ENCODE assay signal across 24 cellular contexts in genomic region chr20:31236953-31237352, GRCh38. TPM values are rescaled to one million over a fixed set of nuclear protein-coding genes. Genes with fewer than 3 reads are reported as not detected.
DNase-seq lines count a peak whose midpoint lies in the region; ATAC-seq, FAIRE-seq and TF ChIP-seq lines count a peak whose summit lies in the region.
"Had no signal": no experiment of that assay in that cellular context is flagged by ENCODE, and none has a peak within 500 bp of the region (broad histone marks: within the 10 kb centered on the region; RNA-seq: fewer than 3 reads in every experiment).

No MANE protein-coding gene starts in this region.

- H2BK5ac ChIP-seq in H1 (ENCODE audit: low read depth, low read length) = no peak overlapping the region
- H2BK5ac ChIP-seq in trophoblast cell (ENCODE audit: low read depth, low read length, poor library complexity) = no peak overlapping the region

- no peaks in the 10 kb centered on the region for H3K79me2 ChIP-seq in H1 (ENCODE audit: control insufficient read depth in 1 of 2, insufficient read depth in 2 of 2, low read length in 2 of 2)
- H3K79me2 ChIP-seq in trophoblast cell (ENCODE audit: control insufficient read depth, insufficient read depth, low read length, poor library complexity) = no peaks in the 10 kb centered on the region

- H3K23me2 ChIP-seq in H1 (ENCODE audit: low read depth, low read length) = peaks cover 31% of the 10 kb centered on the region

- H3K56ac ChIP-seq in H1 (replicated peaks; ENCODE audit: insufficient read length, low read depth, low read length) = no peak overlapping the region

- H2BK120ac ChIP-seq in H1 (replicated peaks; ENCODE audit: low read depth, low read length) = no peak overlapping the region
- H2BK120ac ChIP-seq in trophoblast cell (ENCODE audit: insufficient read depth, low read length, poor library complexity) = no peak overlapping the region

- H3K18ac ChIP-seq in H1 (ENCODE audit: extremely low read depth, low read length) (no peak overlapping the region), trophoblast cell (ENCODE audit: low read length) (no peak overlapping the region)

- H4K20me1 ChIP-seq in H1 (replicated peaks in 1 of 2; ENCODE audit: control insufficient read depth in 1 of 2, insufficient read depth in 2 of 2, low read length in 2 of 2) = no peaks in the 10 kb centered on the region

- H3K14ac ChIP-seq in H1 (ENCODE audit: insufficient read length) (no peak overlapping the region), trophoblast cell (ENCODE audit: low read length) (no peak overlapping the region)

- H3K4me1 ChIP-seq in HUES48 (ENCODE audit: control insufficient read depth, insufficient read depth, low read length) = no peaks in the 10 kb centered on the region
- H3K4me1 ChIP-seq in H1 (replicated peaks in 1 of 4; ENCODE audit: control insufficient read depth in 3 of 4, insufficient read depth in 4 of 4, low read length in 3 of 4) = no peaks in the 10 kb centered on the region
- no peaks in the 10 kb centered on the region for H3K4me1 ChIP-seq in iPS-20b (ENCODE audit: insufficient read depth, low read length)
- H3K4me1 ChIP-seq in trophoblast cell (ENCODE audit: control insufficient read depth in 1 of 2, insufficient read depth in 2 of 2, low read length in 2 of 2) = no peaks in the 10 kb centered on the region

- 86 to 100% methylated on average over 5 to 10 of the region's 10 CpGs for WGBS in H1 (ENCODE audit: extremely low coverage in 1 of 2, insufficient coverage in 1 of 2, insufficient read length in 1 of 2, insufficient replicate concordance in 2 of 2, low coverage in 1 of 2, low lambda C conversion rate in 2 of 2, missing lambda C conversion rate in 1 of 2), 2 experiments
- 100% methylated on average over 6 of the region's 10 CpGs for WGBS in trophoblast cell (ENCODE audit: extremely low coverage, insufficient coverage, insufficient read length)

- no peak for TF ChIP-seq POLR2A in H1 (IDR thresholded peaks at IDR 0.05; ENCODE audit: control extremely low read depth in 1 of 2, low read depth in 2 of 2, low read length in 2 of 2)

- H2BK12ac ChIP-seq in H1 (ENCODE audit: low read depth, low read length) (no peak overlapping the region), trophoblast cell (ENCODE audit: low read length) (no peak overlapping the region)

- H3K27ac ChIP-seq in HUES48 (ENCODE audit: low read depth, low read length) (no peak overlapping the region), H1 (ENCODE audit: low read depth, low read length) (no peak overlapping the region), iPS-20b (ENCODE audit: low read length) (no peak overlapping the region), trophoblast cell (ENCODE audit: low read depth, low read length) (no peak overlapping the region)

- H3K79me1 ChIP-seq in H1 (ENCODE audit: low read depth, low read length) = no peaks in the 10 kb centered on the region
- no peaks in the 10 kb centered on the region for H3K79me1 ChIP-seq in trophoblast cell (ENCODE audit: low read length)

- no peak for ATAC-seq in GM21381 (IDR thresholded peaks at IDR 0.05; ENCODE audit: unreplicated experiment)
- ATAC-seq: HCT116 had no signal

- no peak overlapping the region for H2BK20ac ChIP-seq in H1 (ENCODE audit: low read length)

- FAIRE-seq in H1 (lab: Jason Lieb, UNC) = no peak
- FAIRE-seq: GM12891, GM18507 had no signal

- H4K8ac ChIP-seq in H1 (ENCODE audit: extremely low read depth, insufficient read depth, low read length) = no peak overlapping the region
- no peak overlapping the region for H4K8ac ChIP-seq in trophoblast cell (ENCODE audit: low read depth, low read length)

- H3K4me3 ChIP-seq in HUES48 (ENCODE audit: low read depth, low read length) (peak overlapping the region; percentile 36; the same call in 1 of the 2 replicates), H1 (ENCODE audit: extremely low read depth in 1 of 4, insufficient read depth in 2 of 4, low read depth in 3 of 4, low read length in 4 of 4) (no peak overlapping the region), iPS-20b (ENCODE audit: low read length) (0 out of 2 replicates have a peak overlapping the region, but pooled peaks have one; percentile 15), trophoblast cell (ENCODE audit: low read depth, low read length) (no peak overlapping the region)

- no peak overlapping the region for H2BK15ac ChIP-seq in H1 (ENCODE audit: low read length)

- H4K91ac ChIP-seq in H1 (replicated peaks; ENCODE audit: insufficient read length, low read length) (no peak overlapping the region), trophoblast cell (ENCODE audit: low read depth, low read length) (no peak overlapping the region)

- H2AFZ ChIP-seq in H1 (ENCODE audit: low read length) = no peak overlapping the region
- H2AFZ ChIP-seq in trophoblast cell (ENCODE audit: insufficient read depth, low read length, poor library complexity) = no peak overlapping the region

- DNase-seq in H1 (ENCODE audit: low read depth in 1 of 2, low spot score in 2 of 2) (no peak), GOT3 (lab: John Stamatoyannopoulos, UW) (no peak), trophoblast cell (no peak)
- DNase-seq: C1 segment of cervical spinal cord; Calu3; CD4-positive, alpha-beta memory T cell; COR-L47; DMS53; DMS79 treated with DMSO at 0.1 percent for 48 hours; GF-D8; H9; HFFc6 had no signal

- H3K9me3 ChIP-seq in HUES48 (ENCODE audit: control insufficient read depth, insufficient read depth, low read length) (peaks cover 99% of the 10 kb centered on the region), H1 (ENCODE audit: insufficient read depth in 2 of 2, low read depth in 1 of 2, low read length in 1 of 2) (peaks cover 31 to 97% of the 10 kb centered on the region in 2 experiments), iPS-20b (ENCODE audit: insufficient read depth, low read depth, low read length) (peaks cover 99% of the 10 kb centered on the region), trophoblast cell (ENCODE audit: insufficient read depth, low read depth, low read length) (no peaks in the 10 kb centered on the region)

- H3K36me3 ChIP-seq in HUES48 (ENCODE audit: control insufficient read depth, insufficient read depth, low read length) = no peaks in the 10 kb centered on the region
- no peaks in the 10 kb centered on the region; a peak in 1 of 8 replicates for H3K36me3 ChIP-seq in H1 (ENCODE audit: control insufficient read depth in 2 of 4, insufficient read depth in 4 of 4, low read length in 3 of 4)
- no peaks in the 10 kb centered on the region for H3K36me3 ChIP-seq in iPS-20b (ENCODE audit: insufficient read depth, low read depth, low read length)
- H3K36me3 ChIP-seq in trophoblast cell (ENCODE audit: control insufficient read depth in 1 of 2, insufficient read depth in 2 of 2, low read length in 2 of 2) = no peaks in the 10 kb centered on the region

- H2AK5ac ChIP-seq in H1 (ENCODE audit: low read depth, low read length) (no peak overlapping the region), trophoblast cell (ENCODE audit: low read length) (no peak overlapping the region)

- H3K27me3 ChIP-seq in HUES48 (ENCODE audit: control insufficient read depth, insufficient read depth, low read length) (no peaks in the 10 kb centered on the region), H1 (replicated peaks in 1 of 4; ENCODE audit: control insufficient read depth in 3 of 4, extremely low read depth in 1 of 4, insufficient read depth in 3 of 4, low read length in 3 of 4) (no peaks in the 10 kb centered on the region), iPS-20b (ENCODE audit: insufficient read depth, low read length) (no peaks in the 10 kb centered on the region), trophoblast cell (ENCODE audit: insufficient read depth, low read length) (no peaks in the 10 kb centered on the region)

- H3K4me2 ChIP-seq in H1 (ENCODE audit: insufficient read depth in 1 of 2, low read depth in 2 of 2, low read length in 2 of 2) = no peak overlapping the region
- no peak overlapping the region for H3K4me2 ChIP-seq in trophoblast cell (ENCODE audit: low read length)

- POLR2A ChIA-PET in H1 (lab: Charles Lee; ENCODE audit: partially characterized antibody) = no interaction called here

- CTCF ChIA-PET in H1 (lab: Charles Lee; ENCODE audit: partially characterized antibody) = no interaction called here

- TF ChIP-seq EP300 in H1 (IDR thresholded peaks at IDR 0.05; ENCODE audit: borderline replicate concordance in 1 of 2, low read depth in 2 of 2, low read length in 2 of 2) = no peak

- TF ChIP-seq CTCF in H1 (IDR thresholded peaks at IDR 0.05; ENCODE audit: control extremely low read depth in 1 of 3, insufficient read depth in 1 of 3, low read depth in 1 of 3, low read length in 3 of 3) = no peak

- H3K9ac ChIP-seq in HUES48 (ENCODE audit: low read depth, low read length) (no peak overlapping the region), H1 (replicated peaks in 1 of 4; ENCODE audit: extremely low read depth in 1 of 4, low read depth in 3 of 4, low read length in 3 of 4) (no peak overlapping the region), iPS-20b (ENCODE audit: low read depth, low read length) (no peak overlapping the region), trophoblast cell (ENCODE audit: low read length) (no peak overlapping the region)

- H4K12ac ChIP-seq in trophoblast cell (ENCODE audit: low read depth, low read length) = no peak overlapping the region

- no peak overlapping the region for H4K5ac ChIP-seq in H1 (ENCODE audit: insufficient read length, low read depth, low read length)

- no peak overlapping the region for H3K23ac ChIP-seq in H1 (ENCODE audit: insufficient read length)
- H3K23ac ChIP-seq in trophoblast cell (ENCODE audit: low read length) = no peak overlapping the region

- TF ChIP-seq RAD21 in H1 (IDR thresholded peaks at IDR 0.05 in 1 of 2, conservative IDR thresholded peaks at IDR 0.05 in 1 of 2; ENCODE audit: low read depth in 2 of 2, low read length in 2 of 2) = no peak

- H3K4ac ChIP-seq in H1 (replicated peaks; ENCODE audit: insufficient read length, low read depth, low read length) = no peak overlapping the region
- no peak overlapping the region for H3K4ac ChIP-seq in trophoblast cell (ENCODE audit: low read depth, low read length)

RNA-seq across cellular contexts. Expression of gene DEFB115, which starts 20.5 kb away (rescaled TPM):
- total RNA-seq in H1 (2021; fragmentation: NEBNext Ultra II Directional; extraction: Animal tissue kit (Norgen Biotek cat#: 25700)) = not detected in 2 replicates
- polyA plus RNA-seq in H1 (2011; rRNA removed) = not detected in 2 replicates
- polyA plus RNA-seq in H1 (2011; cell fraction: cytosol; rRNA removed) = not detected
- polyA plus RNA-seq in H1 (2011; cell fraction: nucleus; rRNA removed) = not detected
- polyA plus RNA-seq in H1 (2012, experiment 1 of 2) = not detected in 4 replicates
- polyA plus RNA-seq in H1 (2012, experiment 2 of 2) = not detected
- not detected for polyA plus RNA-seq in H1 (2013, experiment 1 of 2)
- not detected for polyA plus RNA-seq in H1 (2013, experiment 2 of 2)
- polyA minus RNA-seq in H1 (2011; rRNA and poly(A)+ RNA removed) = not detected in 2 replicates
- not detected for polyA minus RNA-seq in H1 (2011; cell fraction: cytosol; rRNA and poly(A)+ RNA removed)
- not detected for polyA minus RNA-seq in H1 (2011; cell fraction: nucleus; rRNA and poly(A)+ RNA removed)
- not detected in 2 replicates for polyA plus RNA-seq in trophoblast cell (2013)
- total RNA-seq: A172; A673; Calu3; CD4-positive, alpha-beta memory T cell; Daoy; G401; H4; H9; HFFc6 had no signal
- polyA plus RNA-seq: BJ; CD4-positive, alpha-beta memory T cell had no signal

Comparison
In these comparisons a context has a peak if more than half of its experiments do, and no peak if none do; other contexts are left out.
1. H3K4me3 ChIP-seq: peak in HUES48 (single experiment) and iPS-20b (single experiment); none in H1 (0 of 4) and trophoblast cell (single experiment).